8 cellular contexts compared by ENCODE assay signal in genomic region chr3:71006810-71007785, GRCh38.
DNase-seq lines count a peak whose midpoint lies in the region; ATAC-seq and TF ChIP-seq lines count a peak whose summit lies in the region.

No MANE protein-coding gene starts in this region.

- no peaks in the 10 kb centered on the region for H3K9me3 Mint-ChIP-seq in activated CD8-positive, alpha-beta memory T cell treated with anti-CD3 and anti-CD28 coated beads, Interleukin-2, amount 10 ng/mL, durations not matched to agents 7 days and 5 days (ENCODE audit: low read depth)

- H3K27ac ChIP-seq in MM.1S (ENCODE audit: low read length) (no peak overlapping the region), iPS-18a (ENCODE audit: low read length) (peak overlapping the region; percentile 51), subcutaneous abdominal adipose tissue (ENCODE audit: low read depth, low read length) (peak overlapping the region; percentile 45), WERI-Rb-1 (no peak overlapping the region)

- CTCF ChIA-PET in activated CD8-positive, alpha-beta memory T cell treated with anti-CD3 and anti-CD28 coated beads, Interleukin-2, amount 10 ng/mL, durations not matched to agents 7 days and 5 days (lab: Charles Lee), result interaction anchor here (1.2 to 2.0 kb wide), 4 partner anchors 61 to 298 kb away, joined by 3 to 8 read pairs (median 4); no protein-coding TSS in a partner anchor

- no peaks in the 10 kb centered on the region for H4K20me1 ChIP-seq in MM.1S (ENCODE audit: insufficient read depth, low read length)

- H3K36me3 ChIP-seq in MM.1S (replicated peaks; ENCODE audit: insufficient read depth, low read length) (no peaks in the 10 kb centered on the region; the same call in 1 of the 2 replicates), adipocyte (ENCODE audit: control insufficient read depth, insufficient read depth, low read length, severe bottlenecking) (peaks cover 3% of the 10 kb centered on the region), iPS-18a (ENCODE audit: control insufficient read depth, low read depth, low read length) (no peaks in the 10 kb centered on the region), subcutaneous abdominal adipose tissue (ENCODE audit: control insufficient read depth in 5 of 5, insufficient read depth in 5 of 5, low read length in 5 of 5) (no peaks in the 10 kb centered on the region), WERI-Rb-1 (no peaks in the 10 kb centered on the region)

- no peak for TF ChIP-seq POLR2A in GM18505 (IDR thresholded peaks at IDR 0.05; ENCODE audit: borderline replicate concordance, extremely low read depth, insufficient read depth, insufficient read length)

- H3K27me3 ChIP-seq in MM.1S (replicated peaks; ENCODE audit: insufficient read depth, low read length) (no peaks in the 10 kb centered on the region), adipocyte (replicated peaks; ENCODE audit: control insufficient read depth, insufficient read depth, low read length) (no peaks in the 10 kb centered on the region), iPS-18a (ENCODE audit: control insufficient read depth, insufficient read depth, low read length) (peaks cover 23% of the 10 kb centered on the region), subcutaneous abdominal adipose tissue (ENCODE audit: control insufficient read depth in 5 of 5, insufficient read depth in 4 of 5, low read length in 5 of 5) (no peaks in the 10 kb centered on the region), WERI-Rb-1 (ENCODE audit: insufficient read depth, low read depth, severe bottlenecking) (no peaks in the 10 kb centered on the region)

- H3K27me3 Mint-ChIP-seq in activated CD8-positive, alpha-beta memory T cell treated with anti-CD3 and anti-CD28 coated beads, Interleukin-2, amount 10 ng/mL, durations not matched to agents 7 days and 5 days, result no peaks in the 10 kb centered on the region

- no peak for DNase-seq in activated CD8-positive, alpha-beta memory T cell treated with anti-CD3 and anti-CD28 coated beads, Interleukin-2, amount 10 ng/mL, durations not matched to agents 7 days and 5 days
- DNase-seq in activated CD8-positive, alpha-beta memory T cell treated with anti-CD3 and anti-CD28 coated beads, Interleukin-2, amount 50 U/mL, for 48 hours, result no peak
- DNase-seq in MM.1S (peak; percentile 74), adipocyte (ENCODE audit: low read depth) (peak; percentile 58), WERI-Rb-1 (no peak)

- H3K4me1 ChIP-seq in MM.1S (ENCODE audit: low read length) (peaks cover 36% of the 10 kb centered on the region), adipocyte (ENCODE audit: control insufficient read depth, insufficient read depth, low read length) (peaks cover 6% of the 10 kb centered on the region), iPS-18a (ENCODE audit: control insufficient read depth, low read depth, low read length) (peaks cover 20% of the 10 kb centered on the region), subcutaneous abdominal adipose tissue (ENCODE audit: control insufficient read depth in 5 of 5, insufficient read depth in 5 of 5, low read length in 5 of 5) (peaks cover 0 to 24% (median 11%) of the 10 kb centered on the region in 5 donors)

- H3F3A ChIP-seq in MM.1S (ENCODE audit: insufficient read depth, low read length), result peaks cover 23% of the 10 kb centered on the region

- no peak overlapping the region for H3K9ac ChIP-seq in MM.1S (ENCODE audit: low read length)
- H3K9ac ChIP-seq in adipocyte (ENCODE audit: low read length), result no peak overlapping the region
- H3K9ac ChIP-seq in iPS-18a (ENCODE audit: low read length), result peak overlapping the region; percentile 19
- H3K9ac ChIP-seq in subcutaneous abdominal adipose tissue (ENCODE audit: low read length in 5 of 5), result peak overlapping the region in 1 of 5 donors; percentile 17

- no peak overlapping the region for H3K4me2 ChIP-seq in MM.1S (ENCODE audit: low read depth, low read length)

- H3K4me3 ChIP-seq in MM.1S (ENCODE audit: low read length) (no peak overlapping the region), adipocyte (ENCODE audit: low read length) (no peak overlapping the region), iPS-18a (ENCODE audit: low read length) (peak overlapping the region; percentile 13), subcutaneous abdominal adipose tissue (ENCODE audit: low read depth in 1 of 5, low read length in 5 of 5) (no peak overlapping the region), WERI-Rb-1 (ENCODE audit: low read depth, low read length) (no peak overlapping the region)

- TF ChIP-seq CTCF in MM.1S (IDR thresholded peaks at IDR 0.05; ENCODE audit: low read length), result peak; percentile 55
- TF ChIP-seq CTCF in WERI-Rb-1 (IDR thresholded peaks at IDR 0.05; ENCODE audit: low read depth, low read length), result no peak

- H2AFZ ChIP-seq in MM.1S (ENCODE audit: low read length), result no peak overlapping the region

- peaks cover 47% of the 10 kb centered on the region for H3K79me2 ChIP-seq in MM.1S (ENCODE audit: low read length)

- H3K27ac Mint-ChIP-seq in activated CD8-positive, alpha-beta memory T cell treated with anti-CD3 and anti-CD28 coated beads, Interleukin-2, amount 10 ng/mL, durations not matched to agents 7 days and 5 days, result peak overlapping the region; percentile 15

- H3K36me3 Mint-ChIP-seq in activated CD8-positive, alpha-beta memory T cell treated with anti-CD3 and anti-CD28 coated beads, Interleukin-2, amount 10 ng/mL, durations not matched to agents 7 days and 5 days, result peaks cover 1% of the 10 kb centered on the region

- no peak overlapping the region for H3K4me3 Mint-ChIP-seq in activated CD8-positive, alpha-beta memory T cell treated with anti-CD3 and anti-CD28 coated beads, Interleukin-2, amount 10 ng/mL, durations not matched to agents 7 days and 5 days

- peaks cover 43% of the 10 kb centered on the region for H3K4me1 Mint-ChIP-seq in activated CD8-positive, alpha-beta memory T cell treated with anti-CD3 and anti-CD28 coated beads, Interleukin-2, amount 10 ng/mL, durations not matched to agents 7 days and 5 days

- no peaks in the 10 kb centered on the region for H3K9me3 ChIP-seq in MM.1S (replicated peaks; ENCODE audit: insufficient read depth, low read length)
- H3K9me3 ChIP-seq in adipocyte (ENCODE audit: control insufficient read depth, low read length), result no peaks in the 10 kb centered on the region
- no peaks in the 10 kb centered on the region for H3K9me3 ChIP-seq in iPS-18a (ENCODE audit: control insufficient read depth, low read depth, low read length)
- H3K9me3 ChIP-seq in subcutaneous abdominal adipose tissue (ENCODE audit: control insufficient read depth in 5 of 5, low read length in 5 of 5), result no peaks in the 10 kb centered on the region
- no peaks in the 10 kb centered on the region for H3K9me3 ChIP-seq in WERI-Rb-1 (ENCODE audit: severe bottlenecking)

- no peak for ATAC-seq in activated CD8-positive, alpha-beta memory T cell treated with anti-CD3 and anti-CD28 coated beads, Interleukin-2, amount 10 ng/mL, durations not matched to agents 7 days and 5 days
- no peak for ATAC-seq in GM18505 (IDR thresholded peaks at IDR 0.05; ENCODE audit: unreplicated experiment)

- H3K9me2 ChIP-seq in MM.1S (replicated peaks; ENCODE audit: insufficient read depth, low read length), result no peaks in the 10 kb centered on the region

Comparison
In these comparisons a context has a peak if more than half of its experiments do, and no peak if none do; other contexts are left out.
1. DNase-seq: peak in MM.1S (single experiment) and adipocyte (single experiment); none in activated CD8-positive, alpha-beta memory T cell treated with anti-CD3 and anti-CD28 coated beads, Interleukin-2, amount 10 ng/mL, durations not matched to agents 7 days and 5 days (single experiment), activated CD8-positive, alpha-beta memory T cell treated with anti-CD3 and anti-CD28 coated beads, Interleukin-2, amount 50 U/mL, for 48 hours (single experiment) and WERI-Rb-1 (single experiment).
2. H3K27ac ChIP-seq: peak in iPS-18a (single experiment) and subcutaneous abdominal adipose tissue (single experiment); none in MM.1S (single experiment) and WERI-Rb-1 (single experiment).